8 cellular contexts compared by ENCODE assay signal in genomic region chr18:63320690-63321265, GRCh38. TPM values are rescaled to one million over a fixed set of nuclear protein-coding genes. Genes with fewer than 3 reads are reported as not detected.
DNase-seq lines count a peak whose midpoint lies in the region; ATAC-seq and TF ChIP-seq lines count a peak whose summit lies in the region.

No MANE protein-coding gene starts in this region.

- no peaks in the 10 kb centered on the region for H3K27me3 ChIP-seq in CD4-positive, alpha-beta memory T cell (ENCODE audit: insufficient read depth, low read length)
- H3K27me3 ChIP-seq in mononuclear cell (ENCODE audit: insufficient read depth, low read length) (no peaks in the 10 kb centered on the region), testis (no peaks in the 10 kb centered on the region)

- CTCF ChIA-PET in CD4-positive, alpha-beta memory T cell (lab: Charles Lee; ENCODE audit: partially characterized antibody), result interaction anchor here (1.0 to 8.9 kb wide), 9 partner anchors 13 to 306 kb away, joined by 3 to 175 read pairs (median 5); no protein-coding TSS in a partner anchor
- CTCF ChIA-PET in activated CD4-positive, alpha-beta T cell treated with anti-CD3 and anti-CD28 coated beads, Interleukin-2, amount 10 ng/mL, durations not matched to agents 7 days and 5 days (lab: Charles Lee), result interaction anchor here (0.9 kb wide), 1 partner anchor 107 kb away, joined by 3 read pairs; no protein-coding TSS in a partner anchor

- POLR2A ChIA-PET in CD4-positive, alpha-beta memory T cell (lab: Charles Lee; ENCODE audit: partially characterized antibody), result interaction anchor here (0.6 to 4.3 kb wide), 10 partner anchors 10 to 189 kb away, joined by 3 to 55 read pairs (median 4); partner anchors contain the start of gene VPS4B
- POLR2A ChIA-PET in activated CD4-positive, alpha-beta T cell treated with anti-CD3 and anti-CD28 coated beads, Interleukin-2, amount 10 ng/mL, durations not matched to agents 7 days and 5 days (lab: Charles Lee), result no interaction called here

- H3K27ac Mint-ChIP-seq in CD4-positive, alpha-beta memory T cell, result peak overlapping the region; percentile 91 to 97 (median 94)
- peak overlapping the region; percentile 91 for H3K27ac Mint-ChIP-seq in activated CD4-positive, alpha-beta T cell treated with anti-CD3 and anti-CD28 coated beads, Interleukin-2, amount 10 ng/mL, durations not matched to agents 7 days and 5 days

- no peaks in the 10 kb centered on the region for H3K9me3 ChIP-seq in CD4-positive, alpha-beta memory T cell (ENCODE audit: control insufficient read depth in 1 of 2, low read length in 2 of 2)
- H3K9me3 ChIP-seq in mononuclear cell (ENCODE audit: low read depth, low read length) (no peaks in the 10 kb centered on the region), testis (no peaks in the 10 kb centered on the region)

- H3K27ac ChIP-seq in CD4-positive, alpha-beta memory T cell (ENCODE audit: low read depth, low read length), result peak overlapping the region; percentile 58
- peak overlapping the region; percentile 76 to 93 for H3K27ac ChIP-seq in testis

- H3K4me1 Mint-ChIP-seq in CD4-positive, alpha-beta memory T cell, result peaks cover 13 to 58% (median 24%) of the 10 kb centered on the region in 4 donors
- peaks cover 24% of the 10 kb centered on the region for H3K4me1 Mint-ChIP-seq in activated CD4-positive, alpha-beta T cell treated with anti-CD3 and anti-CD28 coated beads, Interleukin-2, amount 10 ng/mL, durations not matched to agents 7 days and 5 days

- H3K4me3 Mint-ChIP-seq in CD4-positive, alpha-beta memory T cell, result peak overlapping the region; percentile 86 to 91 (median 89)
- peak overlapping the region; percentile 81 for H3K4me3 Mint-ChIP-seq in activated CD4-positive, alpha-beta T cell treated with anti-CD3 and anti-CD28 coated beads, Interleukin-2, amount 10 ng/mL, durations not matched to agents 7 days and 5 days

- WGBS in testis, 2 donors, result 27 to 45% methylated on average over 16 to 33 of the region's 33 CpGs

- H3K4me3 ChIP-seq in CD4-positive, alpha-beta memory T cell (ENCODE audit: low read length in 2 of 2), result peak overlapping the region in 1 of 2 donors; percentile 48
- H3K4me3 ChIP-seq in mononuclear cell (ENCODE audit: low read length) (peak overlapping the region; percentile 43), testis (peak overlapping the region; percentile 48 to 71)

- peak in 3 of 5 donors; percentile 27 to 67 (median 29) for DNase-seq in CD4-positive, alpha-beta memory T cell
- DNase-seq in NCI-H1105 (lab: John Stamatoyannopoulos, UW) (peak; percentile 35), testis (peak; percentile 69), posterior vena cava (ENCODE audit: low spot score) (no peak)
- DNase-seq in activated CD4-positive, alpha-beta T cell treated with anti-CD3 and anti-CD28 coated beads, Interleukin-2, amount 10 ng/mL, durations not matched to agents 7 days and 5 days, result peak; percentile 49
- peak; percentile 28 for DNase-seq in effector CD8-positive, alpha-beta T cell (lab: John Stamatoyannopoulos, UW)

- ATAC-seq in GM21529 (IDR thresholded peaks at IDR 0.05; ENCODE audit: unreplicated experiment), result peak; percentile 8

- peaks cover 14 to 26% of the 10 kb centered on the region in 2 donors for H3K36me3 Mint-ChIP-seq in CD4-positive, alpha-beta memory T cell
- H3K36me3 Mint-ChIP-seq in activated CD4-positive, alpha-beta T cell treated with anti-CD3 and anti-CD28 coated beads, Interleukin-2, amount 10 ng/mL, durations not matched to agents 7 days and 5 days (ENCODE audit: low read depth), result peaks cover 33% of the 10 kb centered on the region

- no peak for TF ChIP-seq POLR2A in testis (IDR thresholded peaks at IDR 0.05)

- peak in 1 of 3 experiments; percentile 12 for TF ChIP-seq CTCF in testis (IDR thresholded peaks at IDR 0.05)

- no peaks in the 10 kb centered on the region for H3K36me3 ChIP-seq in CD4-positive, alpha-beta memory T cell (ENCODE audit: insufficient read depth, low read length)
- H3K36me3 ChIP-seq in testis (ENCODE audit: low read depth, missing control alignments), result no peaks in the 10 kb centered on the region

- peaks cover 25% of the 10 kb centered on the region for H3K4me1 ChIP-seq in CD4-positive, alpha-beta memory T cell (ENCODE audit: insufficient read depth, low read length)
- H3K4me1 ChIP-seq in mononuclear cell (ENCODE audit: insufficient read depth, low read length) (peaks cover 43% of the 10 kb centered on the region), testis (peaks cover 13% of the 10 kb centered on the region)

- no peaks in the 10 kb centered on the region for H3K27me3 Mint-ChIP-seq in CD4-positive, alpha-beta memory T cell
- no peaks in the 10 kb centered on the region for H3K27me3 Mint-ChIP-seq in activated CD4-positive, alpha-beta T cell treated with anti-CD3 and anti-CD28 coated beads, Interleukin-2, amount 10 ng/mL, durations not matched to agents 7 days and 5 days

- intact Hi-C loops in CD4-positive, alpha-beta memory T cell (cut with micrococcal nuclease), result loop anchor here (1.0 to 2.0 kb wide), 2 partner anchors 102 to 606 kb away; partner anchors contain the start of genes PHLPP1 and VPS4B
- intact Hi-C loops in testis (cut with DNase I; ENCODE audit: low total_unique reads) (loop anchor here (5.0 kb wide), 1 partner anchor 193 kb away; no protein-coding TSS in a partner anchor), posterior vena cava (cut with DNase I) (loop anchor here (5.0 kb wide), 2 partner anchors 188 to 303 kb away; no protein-coding TSS in a partner anchor)

- no peaks in the 10 kb centered on the region for H3K9me3 Mint-ChIP-seq in CD4-positive, alpha-beta memory T cell
- H3K9me3 Mint-ChIP-seq in activated CD4-positive, alpha-beta T cell treated with anti-CD3 and anti-CD28 coated beads, Interleukin-2, amount 10 ng/mL, durations not matched to agents 7 days and 5 days, result no peaks in the 10 kb centered on the region

RNA-seq across cellular contexts. Expression of gene BCL2, which starts 1.2 kb away (rescaled TPM):
- 10 to 100 TPM; 40.8 to 42.7 TPM for total RNA-seq in CD4-positive, alpha-beta memory T cell
- polyA plus RNA-seq in CD4-positive, alpha-beta memory T cell, result 10 to 100 TPM; 28.5 to 50.4 TPM
- total RNA-seq in activated CD4-positive, alpha-beta T cell treated with anti-CD3 and anti-CD28 coated beads, Interleukin-2, amount 10 ng/mL, durations not matched to agents 7 days and 5 days, result 100 to 1,000 TPM; 113 to 119 TPM
- total RNA-seq in mononuclear cell, result 78.2 TPM
- total RNA-seq in testis, result 10 to 100 TPM; 16.0 to 20.8 TPM
- polyA plus RNA-seq in testis (ENCODE audit: insufficient read depth, low read depth, low replicate concordance), result 6.3 TPM
- 10 to 100 TPM; 11.6 to 13.5 TPM for total RNA-seq in posterior vena cava

RNA-seq across cellular contexts. Expression of gene KDSR, which starts 46.2 kb away (rescaled TPM):
- 10 to 100 TPM; 59.4 to 61.7 TPM for total RNA-seq in CD4-positive, alpha-beta memory T cell
- 100 to 1,000 TPM; 108 to 134 TPM for polyA plus RNA-seq in CD4-positive, alpha-beta memory T cell
- total RNA-seq in activated CD4-positive, alpha-beta T cell treated with anti-CD3 and anti-CD28 coated beads, Interleukin-2, amount 10 ng/mL, durations not matched to agents 7 days and 5 days, result 10 to 100 TPM; 56.1 to 56.6 TPM
- total RNA-seq in mononuclear cell (16.9 TPM), testis (10 to 100 TPM; 41.7 to 64.1 TPM), posterior vena cava (10 to 100 TPM; 54.2 to 78.7 TPM)
- polyA plus RNA-seq in testis (ENCODE audit: insufficient read depth, low read depth, low replicate concordance), result 30.2 TPM
